8 cellular contexts compared by ENCODE assay signal in the genomic region with DNA sequence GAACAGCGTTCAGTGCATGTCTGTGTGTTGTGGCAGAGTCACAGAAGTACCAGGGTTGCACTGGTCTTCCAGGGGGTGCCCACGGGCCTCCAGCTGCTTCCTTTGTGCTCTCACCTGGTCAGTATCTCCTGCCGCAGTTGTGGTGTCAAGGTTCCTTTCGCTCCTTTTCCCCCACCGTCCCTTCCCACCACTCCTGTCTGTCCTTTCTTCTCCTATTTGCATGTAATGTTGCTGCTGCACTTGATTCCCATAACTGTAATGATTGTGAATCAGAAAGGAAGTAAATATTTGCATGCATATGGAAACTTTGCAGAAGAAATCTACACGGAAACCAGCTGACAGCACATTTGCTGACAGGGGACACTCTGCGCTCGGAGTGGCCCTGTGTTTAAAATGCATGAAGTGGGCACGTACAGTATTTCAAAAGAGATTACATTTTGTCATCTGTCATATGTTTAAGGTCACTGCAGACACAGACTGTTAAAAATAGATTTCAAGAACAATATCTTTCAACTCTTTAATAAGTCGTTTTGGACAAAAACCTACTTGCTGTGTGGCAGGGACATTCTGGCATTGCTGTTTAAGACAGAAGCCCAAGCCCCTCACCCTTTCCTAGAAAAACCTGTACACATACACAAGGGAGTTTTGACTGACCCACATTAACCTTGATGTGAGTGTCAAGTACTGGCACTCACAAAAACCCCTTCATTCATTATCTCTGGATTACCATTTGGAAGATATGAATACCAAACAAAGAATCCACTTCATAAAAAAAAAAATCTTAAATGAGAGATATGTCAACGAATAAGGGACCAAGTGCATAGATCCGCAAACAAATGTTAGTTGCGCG.
A peak's percentile ranks its signal among the peaks of the same experiment; 100 is the strongest.
DNase-seq lines count a peak whose midpoint lies in the region; ATAC-seq, FAIRE-seq and TF ChIP-seq lines count a peak whose summit lies in the region.

No MANE protein-coding gene starts in this region.

- H3K4me3 ChIP-seq in esophagus squamous epithelium: peak overlapping the region in 1 of 4 donors; percentile 24

- no peak for TF ChIP-seq CTCF in foreskin keratinocyte (conservative IDR thresholded peaks at IDR 0.05)
- no peak for TF ChIP-seq CTCF in esophagus squamous epithelium (IDR thresholded peaks at IDR 0.05)

- no peaks in the 10 kb centered on the region for H3K36me3 ChIP-seq in esophagus squamous epithelium

- 51 to 56% methylated on average over 14 of the region's 14 CpGs for WGBS in esophagus squamous epithelium, 2 donors

- H3K4me1 ChIP-seq in foreskin keratinocyte (no peaks in the 10 kb centered on the region), esophagus squamous epithelium (peaks cover 0 to 4% (median 0%) of the 10 kb centered on the region in 3 donors)

- FAIRE-seq in GM12891 (lab: Jason Lieb, UNC): peak; percentile 82

- H3K4me3 Mint-ChIP-seq in immature natural killer cell: peak overlapping the region in 3 of 5 donors; percentile 4 to 49 (median 15)

- intact Hi-C loops in esophagus squamous epithelium (cut with DNase I): no loop called here

- no peaks in the 10 kb centered on the region for H3K27me3 ChIP-seq in foreskin keratinocyte
- no peaks in the 10 kb centered on the region for H3K27me3 ChIP-seq in esophagus squamous epithelium

- peak; percentile 77 for ATAC-seq in GM21390 (IDR thresholded peaks at IDR 0.05; ENCODE audit: unreplicated experiment)
- peak; percentile 70 for ATAC-seq in HG03432 (IDR thresholded peaks at IDR 0.05; ENCODE audit: unreplicated experiment)
- ATAC-seq in foreskin keratinocyte: no peak

- peaks cover 4 to 22% (median 11%) of the 10 kb centered on the region in 3 donors for H3K36me3 Mint-ChIP-seq in immature natural killer cell

- H3K9me3 ChIP-seq in esophagus squamous epithelium: peaks cover 0 to 18% (median 15%) of the 10 kb centered on the region in 3 donors

- DNase-seq in GM12891 (ENCODE audit: insufficient read length, low spot score) (no peak), immature natural killer cell (no peak), foreskin keratinocyte (no peak), NCI-H1092 treated with DMSO at 0.1 percent for 48 hours (lab: John Stamatoyannopoulos, UW) (no peak), esophagus squamous epithelium (lab: John Stamatoyannopoulos, UW) (no peak), NCI-H128 (lab: John Stamatoyannopoulos, UW; ENCODE audit: unreplicated experiment) (no peak)

- H3K27ac Mint-ChIP-seq in immature natural killer cell: no peak overlapping the region

- H3K27ac ChIP-seq in foreskin keratinocyte (no peak overlapping the region), esophagus squamous epithelium (peak overlapping the region in 2 of 4 donors; percentile 42 to 73)

- TF ChIP-seq POLR2A in GM12891 (IDR thresholded peaks at IDR 0.05; ENCODE audit: low read depth, low read length) (no peak), esophagus squamous epithelium (IDR thresholded peaks at IDR 0.05) (peak in 1 of 4 donors; percentile 35)

- H3K9me3 Mint-ChIP-seq in immature natural killer cell: peaks cover 0 to 6% (median under 1%) of the 10 kb centered on the region in 6 donors

- peaks cover 13 to 16% of the 10 kb centered on the region in 2 donors for H3K4me1 Mint-ChIP-seq in immature natural killer cell

- H3K27me3 Mint-ChIP-seq in immature natural killer cell (ENCODE audit: low read depth in 3 of 3): peaks cover 0 to 5% (median 4%) of the 10 kb centered on the region in 3 donors

TF ChIP-seq in GM12891, 5 proteins besides CTCF, POLR2A, EP300 and RAD21:
- no peak for TF ChIP-seq PAX5 (IDR thresholded peaks at IDR 0.05; ENCODE audit: insufficient read depth, low read length, severe bottlenecking)
- peak; percentile 87; the same call in 1 of the 2 replicates for TF ChIP-seq POU2F2 (IDR thresholded peaks at IDR 0.05; ENCODE audit: low read depth, low read length)
- TF ChIP-seq POLR2AphosphoS5 (IDR thresholded peaks at IDR 0.05; ENCODE audit: low read depth, low read length): no peak
- TF ChIP-seq TAF1 (IDR thresholded peaks at IDR 0.05; ENCODE audit: low read depth, low read length): no peak
- TF ChIP-seq SPI1 (IDR thresholded peaks at IDR 0.05; ENCODE audit: low read depth, low read length): no peak
